17 cellular contexts compared by ENCODE assay signal in the genomic region with DNA sequence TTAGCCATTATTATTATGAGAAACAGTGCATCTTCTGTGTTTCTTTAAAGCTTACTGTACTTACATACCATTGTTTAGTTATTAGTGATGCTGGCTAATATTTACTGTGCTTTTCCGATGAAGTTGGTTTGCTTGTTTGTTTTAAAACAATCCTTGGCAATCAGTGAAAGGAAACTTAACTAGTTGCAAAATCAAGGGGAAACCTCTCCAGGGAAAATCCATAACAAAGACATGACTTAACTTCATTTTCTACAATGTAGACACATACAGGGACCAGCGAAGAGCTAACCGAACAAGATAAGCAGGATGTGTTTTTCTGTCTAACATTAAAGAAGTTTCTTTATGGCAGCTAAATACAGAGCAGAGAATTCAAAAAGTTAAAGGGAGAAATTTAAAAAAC.
A peak's percentile ranks its signal among the peaks of the same experiment; 100 is the strongest.
DNase-seq lines count a peak whose midpoint lies in the region; ATAC-seq and TF ChIP-seq lines count a peak whose summit lies in the region.
"Had no signal": no experiment of that assay in that cellular context is flagged by ENCODE, and none has a peak within 500 bp of the region (broad histone marks: within the 10 kb centered on the region; RNA-seq: fewer than 3 reads in every experiment).

No MANE protein-coding gene starts in this region.

- no peak for ATAC-seq in activated T-cell treated with anti-CD3 and anti-CD28 coated beads, Interleukin-2, amount 50 U/mL, for 4 hours
- no peak for ATAC-seq in T-helper 17 cell
- ATAC-seq in activated naive CD8-positive, alpha-beta T cell treated with anti-CD3 and anti-CD28 coated beads, Interleukin-2, amount 10 ng/mL, durations not matched to agents 7 days and 5 days (ENCODE audit: low read depth), result no peak
- ATAC-seq: PC-3 had no signal

- intact Hi-C loops in activated CD4-positive, alpha-beta memory T cell treated with anti-CD3 and anti-CD28 coated beads for 36 hours (cut with micrococcal nuclease), result no loop called here

- H3K36me3 Mint-ChIP-seq in activated T-cell treated with anti-CD3 and anti-CD28 coated beads, Interleukin-2, amount 50 U/mL, for 24 hours (ENCODE audit: low read depth), result no peaks in the 10 kb centered on the region
- no peaks in the 10 kb centered on the region for H3K36me3 Mint-ChIP-seq in activated T-cell treated with anti-CD3 and anti-CD28 coated beads, Interleukin-2, amount 50 U/mL, for 4 hours (ENCODE audit: insufficient read depth)
- peaks cover 3% of the 10 kb centered on the region for H3K36me3 Mint-ChIP-seq in T-helper 17 cell (ENCODE audit: low read depth)
- peaks cover 12% of the 10 kb centered on the region for H3K36me3 Mint-ChIP-seq in activated naive CD8-positive, alpha-beta T cell treated with anti-CD3 and anti-CD28 coated beads, Interleukin-2, amount 10 ng/mL, durations not matched to agents 7 days and 5 days
- H3K36me3 Mint-ChIP-seq in activated CD4-positive, alpha-beta memory T cell treated with anti-CD3 and anti-CD28 coated beads for 36 hours, result no peaks in the 10 kb centered on the region

- POLR2A ChIA-PET in activated naive CD8-positive, alpha-beta T cell treated with anti-CD3 and anti-CD28 coated beads, Interleukin-2, amount 10 ng/mL, durations not matched to agents 7 days and 5 days (lab: Charles Lee), result interaction anchor here (1.2 to 2.3 kb wide), 4 partner anchors 12 to 97 kb away, joined by 3 to 13 read pairs (median 4); no protein-coding TSS in a partner anchor
- POLR2A ChIA-PET in activated CD4-positive, alpha-beta memory T cell treated with anti-CD3 and anti-CD28 coated beads for 36 hours (lab: Charles Lee), result no interaction called here

- H3K4me2 ChIP-seq in parathyroid adenoma (ENCODE audit: low read length) (no peak overlapping the region), MM.1S (ENCODE audit: low read depth, low read length) (no peak overlapping the region)
- H3K4me2 ChIP-seq: BLaER1 had no signal

- no peaks in the 10 kb centered on the region for H3F3A ChIP-seq in MM.1S (ENCODE audit: insufficient read depth, low read length)

- H3K27ac Mint-ChIP-seq in activated T-cell treated with anti-CD3 and anti-CD28 coated beads, Interleukin-2, amount 50 U/mL, for 24 hours, result peak overlapping the region; percentile 35
- H3K27ac Mint-ChIP-seq in T-helper 17 cell, result peak overlapping the region; percentile 82
- H3K27ac Mint-ChIP-seq in activated naive CD8-positive, alpha-beta T cell treated with anti-CD3 and anti-CD28 coated beads, Interleukin-2, amount 10 ng/mL, durations not matched to agents 7 days and 5 days, result peak overlapping the region; percentile 84
- no peak overlapping the region for H3K27ac Mint-ChIP-seq in activated CD4-positive, alpha-beta memory T cell treated with anti-CD3 and anti-CD28 coated beads for 36 hours

- no peaks in the 10 kb centered on the region for H4K20me1 ChIP-seq in MM.1S (ENCODE audit: insufficient read depth, low read length)
- H4K20me1 ChIP-seq: BLaER1 had no signal

- H3K27me3 ChIP-seq in parathyroid adenoma (ENCODE audit: control insufficient read depth, insufficient read depth, low read length), result no peaks in the 10 kb centered on the region
- no peaks in the 10 kb centered on the region for H3K27me3 ChIP-seq in MM.1S (replicated peaks; ENCODE audit: insufficient read depth, low read length)
- H3K27me3 ChIP-seq: BLaER1 had no signal

- H3K27me3 Mint-ChIP-seq in activated T-cell treated with anti-CD3 and anti-CD28 coated beads, Interleukin-2, amount 50 U/mL, for 24 hours, result no peaks in the 10 kb centered on the region
- no peaks in the 10 kb centered on the region for H3K27me3 Mint-ChIP-seq in activated T-cell treated with anti-CD3 and anti-CD28 coated beads, Interleukin-2, amount 50 U/mL, for 4 hours (ENCODE audit: low read depth)
- H3K27me3 Mint-ChIP-seq in T-helper 17 cell, result no peaks in the 10 kb centered on the region
- no peaks in the 10 kb centered on the region for H3K27me3 Mint-ChIP-seq in activated naive CD8-positive, alpha-beta T cell treated with anti-CD3 and anti-CD28 coated beads, Interleukin-2, amount 10 ng/mL, durations not matched to agents 7 days and 5 days
- no peaks in the 10 kb centered on the region for H3K27me3 Mint-ChIP-seq in activated CD4-positive, alpha-beta memory T cell treated with anti-CD3 and anti-CD28 coated beads for 36 hours

- no peaks in the 10 kb centered on the region for H3K9me2 ChIP-seq in MM.1S (replicated peaks; ENCODE audit: insufficient read depth, low read length)

- DNase-seq in activated T-cell treated with anti-CD3 and anti-CD28 coated beads, Interleukin-2, amount 50 U/mL, for 24 hours, result no peak
- no peak for DNase-seq in activated T-cell treated with anti-CD3 and anti-CD28 coated beads, Interleukin-2, amount 50 U/mL, for 4 hours
- DNase-seq in T-helper 17 cell (no peak), MM.1S (no peak)
- DNase-seq in activated naive CD8-positive, alpha-beta T cell treated with anti-CD3 and anti-CD28 coated beads, Interleukin-2, amount 10 ng/mL, durations not matched to agents 7 days and 5 days, result no peak
- DNase-seq in activated CD4-positive, alpha-beta memory T cell treated with anti-CD3 and anti-CD28 coated beads for 36 hours, result no peak
- DNase-seq in stimulated activated CD4-positive, alpha-beta T cell treated with anti-CD3 and anti-CD28 coated beads, Interleukin-1b, Interleukin-23, amount 100 ng/mL, for 48 hours, result no peak
- DNase-seq: DMS 273 treated with DMSO at 0.1 percent for 48 hours, GOT3, KBM-7, NCI-H146, NCI-H2081 treated with DMSO at 0.1 percent for 48 hours, NCI-H510A, NCI-H82, PC-3 had no signal

- CTCF ChIA-PET in activated CD4-positive, alpha-beta memory T cell treated with anti-CD3 and anti-CD28 coated beads for 36 hours (lab: Charles Lee), result interaction anchor here (0.8 to 3.3 kb wide), 3 partner anchors 10 to 303 kb away, joined by 3 to 17 read pairs (median 4); no protein-coding TSS in a partner anchor

- TF ChIP-seq CTCF in parathyroid adenoma (IDR thresholded peaks at IDR 0.05) (no peak), MM.1S (IDR thresholded peaks at IDR 0.05; ENCODE audit: low read length) (no peak)

- peaks cover 78% of the 10 kb centered on the region for H3K4me1 Mint-ChIP-seq in activated T-cell treated with anti-CD3 and anti-CD28 coated beads, Interleukin-2, amount 50 U/mL, for 24 hours (ENCODE audit: low read depth)
- peaks cover 63% of the 10 kb centered on the region for H3K4me1 Mint-ChIP-seq in activated T-cell treated with anti-CD3 and anti-CD28 coated beads, Interleukin-2, amount 50 U/mL, for 4 hours (ENCODE audit: low read depth)
- H3K4me1 Mint-ChIP-seq in T-helper 17 cell, result peaks cover 40% of the 10 kb centered on the region
- H3K4me1 Mint-ChIP-seq in activated naive CD8-positive, alpha-beta T cell treated with anti-CD3 and anti-CD28 coated beads, Interleukin-2, amount 10 ng/mL, durations not matched to agents 7 days and 5 days, result peaks cover 53% of the 10 kb centered on the region
- peaks cover 58% of the 10 kb centered on the region for H3K4me1 Mint-ChIP-seq in activated CD4-positive, alpha-beta memory T cell treated with anti-CD3 and anti-CD28 coated beads for 36 hours (ENCODE audit: low read depth)

- H3K9me3 Mint-ChIP-seq in activated T-cell treated with anti-CD3 and anti-CD28 coated beads, Interleukin-2, amount 50 U/mL, for 24 hours, result peaks cover 2% of the 10 kb centered on the region
- H3K9me3 Mint-ChIP-seq in activated T-cell treated with anti-CD3 and anti-CD28 coated beads, Interleukin-2, amount 50 U/mL, for 4 hours, result no peaks in the 10 kb centered on the region
- peaks cover 10% of the 10 kb centered on the region for H3K9me3 Mint-ChIP-seq in activated naive CD8-positive, alpha-beta T cell treated with anti-CD3 and anti-CD28 coated beads, Interleukin-2, amount 10 ng/mL, durations not matched to agents 7 days and 5 days
- H3K9me3 Mint-ChIP-seq in activated CD4-positive, alpha-beta memory T cell treated with anti-CD3 and anti-CD28 coated beads for 36 hours, result no peaks in the 10 kb centered on the region

- H3K4me1 ChIP-seq in parathyroid adenoma, result peaks cover 28% of the 10 kb centered on the region
- no peaks in the 10 kb centered on the region for H3K4me1 ChIP-seq in MM.1S (ENCODE audit: low read length)

- no peak overlapping the region for H3K4me3 ChIP-seq in parathyroid adenoma (ENCODE audit: low read depth, low read length)
- no peak overlapping the region for H3K4me3 ChIP-seq in MM.1S (ENCODE audit: low read length)
- H3K4me3 ChIP-seq: BLaER1 had no signal

- H3K9ac ChIP-seq in parathyroid adenoma (no peak overlapping the region), MM.1S (ENCODE audit: low read length) (no peak overlapping the region)
- H3K9ac ChIP-seq: BLaER1 had no signal

- H3K36me3 ChIP-seq in parathyroid adenoma (ENCODE audit: control insufficient read depth, insufficient read depth, low read length), result no peaks in the 10 kb centered on the region
- no peaks in the 10 kb centered on the region for H3K36me3 ChIP-seq in MM.1S (replicated peaks; ENCODE audit: insufficient read depth, low read length)
- H3K36me3 ChIP-seq: BLaER1 had no signal

- H3K27ac ChIP-seq in parathyroid adenoma (peak overlapping the region; percentile 91), MM.1S (ENCODE audit: low read length) (no peak overlapping the region)
- H3K27ac ChIP-seq: BLaER1 had no signal

- H3K4me3 Mint-ChIP-seq in activated T-cell treated with anti-CD3 and anti-CD28 coated beads, Interleukin-2, amount 50 U/mL, for 24 hours, result no peak overlapping the region
- H3K4me3 Mint-ChIP-seq in activated T-cell treated with anti-CD3 and anti-CD28 coated beads, Interleukin-2, amount 50 U/mL, for 4 hours, result no peak overlapping the region
- H3K4me3 Mint-ChIP-seq in T-helper 17 cell, result no peak overlapping the region
- peak overlapping the region; percentile 30 for H3K4me3 Mint-ChIP-seq in activated naive CD8-positive, alpha-beta T cell treated with anti-CD3 and anti-CD28 coated beads, Interleukin-2, amount 10 ng/mL, durations not matched to agents 7 days and 5 days
- no peak overlapping the region for H3K4me3 Mint-ChIP-seq in activated CD4-positive, alpha-beta memory T cell treated with anti-CD3 and anti-CD28 coated beads for 36 hours

- H3K79me2 ChIP-seq in parathyroid adenoma, result no peaks in the 10 kb centered on the region
- H3K79me2 ChIP-seq in MM.1S (ENCODE audit: low read length), result no peaks in the 10 kb centered on the region

- H2AFZ ChIP-seq in parathyroid adenoma (peak overlapping the region; percentile 23), MM.1S (ENCODE audit: low read length) (no peak overlapping the region)

- H3K9me3 ChIP-seq in T-helper 17 cell (ENCODE audit: control insufficient read depth, low read length, poor library complexity, severe bottlenecking), result no peaks in the 10 kb centered on the region
- no peaks in the 10 kb centered on the region for H3K9me3 ChIP-seq in parathyroid adenoma (ENCODE audit: control insufficient read depth, low read length)
- H3K9me3 ChIP-seq in MM.1S (replicated peaks; ENCODE audit: insufficient read depth, low read length), result no peaks in the 10 kb centered on the region
- H3K9me3 ChIP-seq: BLaER1 had no signal
